In the genomic region with DNA sequence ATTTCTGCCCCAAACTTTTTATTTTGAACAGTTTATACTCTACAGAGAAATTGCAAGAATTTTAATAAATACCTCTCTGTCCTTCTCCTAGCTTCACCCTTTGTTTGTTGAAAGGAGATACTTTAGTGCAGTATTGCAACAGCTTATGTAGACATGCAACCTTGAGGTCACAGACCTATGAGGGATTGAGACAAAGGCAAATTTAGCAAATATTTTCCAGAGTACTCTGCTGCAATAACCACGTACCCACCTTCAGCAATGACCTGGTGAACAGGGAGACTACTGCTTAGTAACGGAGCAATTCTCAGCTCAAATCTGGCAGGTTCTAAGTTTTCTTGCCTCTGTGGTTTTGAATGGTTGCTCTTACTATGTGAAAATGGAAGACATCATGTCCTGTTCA, we compare ENCODE assay signal across 1 cellular context.
TF ChIP-seq lines count a peak whose summit lies in the region.

No MANE protein-coding gene starts in this region.

TF ChIP-seq in HepG2, 621 proteins besides CTCF, POLR2A, EP300 and RAD21 (continued from another document and continues in another):
- peak; percentile 95 for TF ChIP-seq MED1 (CRISPR knock-in tag; IDR thresholded peaks at IDR 0.05)
- TF ChIP-seq DPF2 (CRISPR knock-in tag; IDR thresholded peaks at IDR 0.05; ENCODE audit: borderline replicate concordance, low read depth), result peak; percentile 82
- TF ChIP-seq, protein P1, sequence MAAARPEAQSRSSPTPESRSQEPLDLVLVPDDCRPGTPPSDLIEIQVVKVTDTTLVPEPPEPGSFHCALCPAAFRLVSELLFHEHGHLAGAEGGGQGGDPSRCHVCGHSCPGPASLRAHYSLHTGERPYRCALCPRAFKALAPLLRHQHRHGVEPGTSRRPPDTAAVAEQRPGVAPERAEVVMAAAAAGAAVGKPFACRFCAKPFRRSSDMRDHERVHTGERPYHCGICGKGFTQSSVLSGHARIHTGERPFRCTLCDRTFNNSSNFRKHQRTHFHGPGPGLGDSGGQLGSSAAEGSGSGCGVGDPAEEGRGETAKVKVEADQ (CRISPR knock-in tag; IDR thresholded peaks at IDR 0.05; ENCODE audit: borderline replicate concordance), result peak; percentile 56; the same call in 1 of the 2 replicates
- TF ChIP-seq ZNF317 (CRISPR knock-in tag; IDR thresholded peaks at IDR 0.05), result no peak
- TF ChIP-seq ZNF629 (CRISPR knock-in tag; conservative IDR thresholded peaks at IDR 0.05), result no peak
- TF ChIP-seq SRY (CRISPR knock-in tag; IDR thresholded peaks at IDR 0.05), result no peak
- TF ChIP-seq MEIS2 (CRISPR knock-in tag; IDR thresholded peaks at IDR 0.05), result no peak
- peak; percentile 47; the same call in 1 of the 2 replicates for TF ChIP-seq ETV5 (CRISPR knock-in tag; IDR thresholded peaks at IDR 0.05; ENCODE audit: borderline replicate concordance)
- TF ChIP-seq, protein P2, sequence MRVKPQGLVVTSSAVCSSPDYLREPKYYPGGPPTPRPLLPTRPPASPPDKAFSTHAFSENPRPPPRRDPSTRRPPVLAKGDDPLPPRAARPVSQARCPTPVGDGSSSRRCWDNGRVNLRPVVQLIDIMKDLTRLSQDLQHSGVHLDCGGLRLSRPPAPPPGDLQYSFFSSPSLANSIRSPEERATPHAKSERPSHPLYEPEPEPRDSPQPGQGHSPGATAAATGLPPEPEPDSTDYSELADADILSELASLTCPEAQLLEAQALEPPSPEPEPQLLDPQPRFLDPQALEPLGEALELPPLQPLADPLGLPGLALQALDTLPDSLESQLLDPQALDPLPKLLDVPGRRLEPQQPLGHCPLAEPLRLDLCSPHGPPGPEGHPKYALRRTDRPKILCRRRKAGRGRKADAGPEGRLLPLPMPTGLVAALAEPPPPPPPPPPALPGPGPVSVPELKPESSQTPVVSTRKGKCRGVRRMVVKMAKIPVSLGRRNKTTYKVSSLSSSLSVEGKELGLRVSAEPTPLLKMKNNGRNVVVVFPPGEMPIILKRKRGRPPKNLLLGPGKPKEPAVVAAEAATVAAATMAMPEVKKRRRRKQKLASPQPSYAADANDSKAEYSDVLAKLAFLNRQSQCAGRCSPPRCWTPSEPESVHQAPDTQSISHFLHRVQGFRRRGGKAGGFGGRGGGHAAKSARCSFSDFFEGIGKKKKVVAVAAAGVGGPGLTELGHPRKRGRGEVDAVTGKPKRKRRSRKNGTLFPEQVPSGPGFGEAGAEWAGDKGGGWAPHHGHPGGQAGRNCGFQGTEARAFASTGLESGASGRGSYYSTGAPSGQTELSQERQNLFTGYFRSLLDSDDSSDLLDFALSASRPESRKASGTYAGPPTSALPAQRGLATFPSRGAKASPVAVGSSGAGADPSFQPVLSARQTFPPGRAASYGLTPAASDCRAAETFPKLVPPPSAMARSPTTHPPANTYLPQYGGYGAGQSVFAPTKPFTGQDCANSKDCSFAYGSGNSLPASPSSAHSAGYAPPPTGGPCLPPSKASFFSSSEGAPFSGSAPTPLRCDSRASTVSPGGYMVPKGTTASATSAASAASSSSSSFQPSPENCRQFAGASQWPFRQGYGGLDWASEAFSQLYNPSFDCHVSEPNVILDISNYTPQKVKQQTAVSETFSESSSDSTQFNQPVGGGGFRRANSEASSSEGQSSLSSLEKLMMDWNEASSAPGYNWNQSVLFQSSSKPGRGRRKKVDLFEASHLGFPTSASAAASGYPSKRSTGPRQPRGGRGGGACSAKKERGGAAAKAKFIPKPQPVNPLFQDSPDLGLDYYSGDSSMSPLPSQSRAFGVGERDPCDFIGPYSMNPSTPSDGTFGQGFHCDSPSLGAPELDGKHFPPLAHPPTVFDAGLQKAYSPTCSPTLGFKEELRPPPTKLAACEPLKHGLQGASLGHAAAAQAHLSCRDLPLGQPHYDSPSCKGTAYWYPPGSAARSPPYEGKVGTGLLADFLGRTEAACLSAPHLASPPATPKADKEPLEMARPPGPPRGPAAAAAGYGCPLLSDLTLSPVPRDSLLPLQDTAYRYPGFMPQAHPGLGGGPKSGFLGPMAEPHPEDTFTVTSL (CRISPR knock-in tag; IDR thresholded peaks at IDR 0.05; ENCODE audit: borderline replicate concordance), result peak; percentile 88
- peak; percentile 55; the same call in 1 of the 2 replicates for TF ChIP-seq HOXD1 (CRISPR knock-in tag; IDR thresholded peaks at IDR 0.05)
- TF ChIP-seq NONO (IDR thresholded peaks at IDR 0.05), result no peak
- peak; percentile 59; the same call in 1 of the 2 replicates for TF ChIP-seq NONO (CRISPR knock-in tag; conservative IDR thresholded peaks at IDR 0.05)
- 0 out of 2 replicates have a peak, but pooled peaks have one; percentile 40 for TF ChIP-seq ONECUT2 (CRISPR knock-in tag; IDR thresholded peaks at IDR 0.05)
- TF ChIP-seq, protein P3, sequence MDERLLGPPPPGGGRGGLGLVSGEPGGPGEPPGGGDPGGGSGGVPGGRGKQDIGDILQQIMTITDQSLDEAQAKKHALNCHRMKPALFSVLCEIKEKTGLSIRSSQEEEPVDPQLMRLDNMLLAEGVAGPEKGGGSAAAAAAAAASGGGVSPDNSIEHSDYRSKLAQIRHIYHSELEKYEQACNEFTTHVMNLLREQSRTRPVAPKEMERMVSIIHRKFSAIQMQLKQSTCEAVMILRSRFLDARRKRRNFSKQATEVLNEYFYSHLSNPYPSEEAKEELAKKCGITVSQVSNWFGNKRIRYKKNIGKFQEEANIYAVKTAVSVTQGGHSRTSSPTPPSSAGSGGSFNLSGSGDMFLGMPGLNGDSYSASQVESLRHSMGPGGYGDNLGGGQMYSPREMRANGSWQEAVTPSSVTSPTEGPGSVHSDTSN (CRISPR knock-in tag; IDR thresholded peaks at IDR 0.05), result no peak
- TF ChIP-seq THRA (CRISPR knock-in tag; IDR thresholded peaks at IDR 0.05; ENCODE audit: borderline replicate concordance), result peak; percentile 97
- TF ChIP-seq, protein P4, sequence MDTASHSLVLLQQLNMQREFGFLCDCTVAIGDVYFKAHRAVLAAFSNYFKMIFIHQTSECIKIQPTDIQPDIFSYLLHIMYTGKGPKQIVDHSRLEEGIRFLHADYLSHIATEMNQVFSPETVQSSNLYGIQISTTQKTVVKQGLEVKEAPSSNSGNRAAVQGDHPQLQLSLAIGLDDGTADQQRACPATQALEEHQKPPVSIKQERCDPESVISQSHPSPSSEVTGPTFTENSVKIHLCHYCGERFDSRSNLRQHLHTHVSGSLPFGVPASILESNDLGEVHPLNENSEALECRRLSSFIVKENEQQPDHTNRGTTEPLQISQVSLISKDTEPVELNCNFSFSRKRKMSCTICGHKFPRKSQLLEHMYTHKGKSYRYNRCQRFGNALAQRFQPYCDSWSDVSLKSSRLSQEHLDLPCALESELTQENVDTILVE (CRISPR knock-in tag; IDR thresholded peaks at IDR 0.05), result peak; percentile 43; the same call in 1 of the 2 replicates
- no peak for TF ChIP-seq AGO2 (optimal IDR thresholded peaks at IDR 0.05; ENCODE audit: low read depth, low read length)
- peak; percentile 77; the same call in 1 of the 2 replicates for TF ChIP-seq MED13 (CRISPR knock-in tag; IDR thresholded peaks at IDR 0.05)
- peak; percentile 77 for TF ChIP-seq FOSL2 (CRISPR knock-in tag; IDR thresholded peaks at IDR 0.05)
- TF ChIP-seq, protein P5, sequence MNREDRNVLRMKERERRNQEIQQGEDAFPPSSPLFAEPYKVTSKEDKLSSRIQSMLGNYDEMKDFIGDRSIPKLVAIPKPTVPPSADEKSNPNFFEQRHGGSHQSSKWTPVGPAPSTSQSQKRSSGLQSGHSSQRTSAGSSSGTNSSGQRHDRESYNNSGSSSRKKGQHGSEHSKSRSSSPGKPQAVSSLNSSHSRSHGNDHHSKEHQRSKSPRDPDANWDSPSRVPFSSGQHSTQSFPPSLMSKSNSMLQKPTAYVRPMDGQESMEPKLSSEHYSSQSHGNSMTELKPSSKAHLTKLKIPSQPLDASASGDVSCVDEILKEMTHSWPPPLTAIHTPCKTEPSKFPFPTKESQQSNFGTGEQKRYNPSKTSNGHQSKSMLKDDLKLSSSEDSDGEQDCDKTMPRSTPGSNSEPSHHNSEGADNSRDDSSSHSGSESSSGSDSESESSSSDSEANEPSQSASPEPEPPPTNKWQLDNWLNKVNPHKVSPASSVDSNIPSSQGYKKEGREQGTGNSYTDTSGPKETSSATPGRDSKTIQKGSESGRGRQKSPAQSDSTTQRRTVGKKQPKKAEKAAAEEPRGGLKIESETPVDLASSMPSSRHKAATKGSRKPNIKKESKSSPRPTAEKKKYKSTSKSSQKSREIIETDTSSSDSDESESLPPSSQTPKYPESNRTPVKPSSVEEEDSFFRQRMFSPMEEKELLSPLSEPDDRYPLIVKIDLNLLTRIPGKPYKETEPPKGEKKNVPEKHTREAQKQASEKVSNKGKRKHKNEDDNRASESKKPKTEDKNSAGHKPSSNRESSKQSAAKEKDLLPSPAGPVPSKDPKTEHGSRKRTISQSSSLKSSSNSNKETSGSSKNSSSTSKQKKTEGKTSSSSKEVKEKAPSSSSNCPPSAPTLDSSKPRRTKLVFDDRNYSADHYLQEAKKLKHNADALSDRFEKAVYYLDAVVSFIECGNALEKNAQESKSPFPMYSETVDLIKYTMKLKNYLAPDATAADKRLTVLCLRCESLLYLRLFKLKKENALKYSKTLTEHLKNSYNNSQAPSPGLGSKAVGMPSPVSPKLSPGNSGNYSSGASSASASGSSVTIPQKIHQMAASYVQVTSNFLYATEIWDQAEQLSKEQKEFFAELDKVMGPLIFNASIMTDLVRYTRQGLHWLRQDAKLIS (CRISPR knock-in tag; IDR thresholded peaks at IDR 0.05), result no peak
- no peak for TF ChIP-seq SPEN (CRISPR knock-in tag; IDR thresholded peaks at IDR 0.05; ENCODE audit: low read depth)
- TF ChIP-seq ZBTB44 (CRISPR knock-in tag; IDR thresholded peaks at IDR 0.05), result 0 out of 2 replicates have a peak, but pooled peaks have one; percentile 57
- no peak for TF ChIP-seq RFXANK (CRISPR knock-in tag; IDR thresholded peaks at IDR 0.05)
- TF ChIP-seq BCL6 (CRISPR knock-in tag; IDR thresholded peaks at IDR 0.05), result peak; percentile 96
- TF ChIP-seq SKI (IDR thresholded peaks at IDR 0.05; ENCODE audit: partially characterized antibody), result peak; percentile 82
- TF ChIP-seq NFATC3 (CRISPR knock-in tag; IDR thresholded peaks at IDR 0.05), result no peak
- peak; percentile 71; the same call in 1 of the 2 replicates for TF ChIP-seq ZBTB20 (CRISPR knock-in tag; IDR thresholded peaks at IDR 0.05; ENCODE audit: borderline replicate concordance, low read depth)
- no peak for TF ChIP-seq ZNF543 (CRISPR knock-in tag; IDR thresholded peaks at IDR 0.05)
- peak; percentile 96 for TF ChIP-seq NR2F2 (IDR thresholded peaks at IDR 0.05; ENCODE audit: borderline replicate concordance, low read depth)
- TF ChIP-seq TBX2 (CRISPR knock-in tag; IDR thresholded peaks at IDR 0.05; ENCODE audit: borderline replicate concordance), result peak; percentile 81
- peak; percentile 74; the same call in 1 of the 2 replicates for TF ChIP-seq CBFB (CRISPR knock-in tag; IDR thresholded peaks at IDR 0.05)
- TF ChIP-seq CREM (IDR thresholded peaks at IDR 0.05), result peak; percentile 84
- no peak for TF ChIP-seq CREM (CRISPR knock-in tag; IDR thresholded peaks at IDR 0.05)
- no peak for TF ChIP-seq RARG (CRISPR knock-in tag; IDR thresholded peaks at IDR 0.05; ENCODE audit: low read depth)
- peak; percentile 68; the same call in 1 of the 2 replicates for TF ChIP-seq ESRRA (CRISPR knock-in tag; IDR thresholded peaks at IDR 0.05; ENCODE audit: low read depth)
- 0 out of 2 replicates have a peak, but pooled peaks have one; percentile 40 for TF ChIP-seq HOXA5 (CRISPR knock-in tag; IDR thresholded peaks at IDR 0.05)
- TF ChIP-seq ZNF281 (CRISPR knock-in tag; IDR thresholded peaks at IDR 0.05; ENCODE audit: borderline replicate concordance), result peak; percentile 56; the same call in 1 of the 2 replicates
- TF ChIP-seq RXRB (CRISPR knock-in tag; IDR thresholded peaks at IDR 0.05; ENCODE audit: borderline replicate concordance), result peak; percentile 98
- TF ChIP-seq ZNF788 (CRISPR knock-in tag; IDR thresholded peaks at IDR 0.05; ENCODE audit: borderline replicate concordance), result 0 out of 2 replicates have a peak, but pooled peaks have one; percentile 28
